9 cellular contexts compared by ENCODE assay signal in genomic region chr17:81926451-81927144, GRCh38. TPM values are rescaled to one million over a fixed set of nuclear protein-coding genes. Genes with fewer than 3 reads are reported as not detected.
DNase-seq lines count a peak whose midpoint lies in the region; ATAC-seq, FAIRE-seq and TF ChIP-seq lines count a peak whose summit lies in the region.
"Had no signal": no experiment of that assay in that cellular context is flagged by ENCODE, and none has a peak within 500 bp of the region (broad histone marks: within the 10 kb centered on the region; RNA-seq: fewer than 3 reads in every experiment).

No MANE protein-coding gene starts in this region.

- H3K9me1 ChIP-seq in keratinocyte (ENCODE audit: control insufficient read depth, extremely low read depth, insufficient read depth, low read length), result no peaks in the 10 kb centered on the region

- FAIRE-seq in keratinocyte (lab: Jason Lieb, UNC), result no peak
- FAIRE-seq: endometrium had no signal

- POLR2A ChIA-PET in CD8-positive, alpha-beta T cell (lab: Charles Lee), result interaction anchor here (0.8 to 2.6 kb wide), 4 partner anchors 9 to 224 kb away, joined by 3 to 10 read pairs (median 4); partner anchors contain the start of genes MCRIP1, MRPL12, PYCR1 and SIRT7

- no peaks in the 10 kb centered on the region for H3K9me3 ChIP-seq in CD8-positive, alpha-beta T cell (ENCODE audit: low read length)
- H3K9me3 ChIP-seq in MM.1S (replicated peaks; ENCODE audit: insufficient read depth, low read length) (no peaks in the 10 kb centered on the region), WERI-Rb-1 (ENCODE audit: severe bottlenecking) (no peaks in the 10 kb centered on the region), keratinocyte (ENCODE audit: control insufficient read depth, low read depth, low read length) (no peaks in the 10 kb centered on the region)

- H3K4me3 ChIP-seq in CD8-positive, alpha-beta T cell (ENCODE audit: low read depth, low read length), result peak overlapping the region; percentile 59
- H3K4me3 ChIP-seq in MM.1S (ENCODE audit: low read length) (peak overlapping the region; percentile 72), WERI-Rb-1 (ENCODE audit: low read depth, low read length) (peak overlapping the region; percentile 70), keratinocyte (ENCODE audit: control insufficient read depth in 2 of 3, extremely low read depth in 1 of 3, insufficient read depth in 2 of 3, low read depth in 1 of 3, low read length in 3 of 3) (peak overlapping the region; percentile 78 to 84 (median 79))

- peaks cover 4% of the 10 kb centered on the region for H3K27me3 Mint-ChIP-seq in CD8-positive, alpha-beta T cell (ENCODE audit: low read depth)

- H3K4me3 Mint-ChIP-seq in CD8-positive, alpha-beta T cell, result peak overlapping the region; percentile 76

- H3K9me3 Mint-ChIP-seq in CD8-positive, alpha-beta T cell, result no peaks in the 10 kb centered on the region

- H3K4me1 ChIP-seq in CD8-positive, alpha-beta T cell (ENCODE audit: insufficient read depth, low read length), result peaks cover 28% of the 10 kb centered on the region
- peaks cover 21% of the 10 kb centered on the region for H3K4me1 ChIP-seq in MM.1S (ENCODE audit: low read length)
- H3K4me1 ChIP-seq in keratinocyte (ENCODE audit: control insufficient read depth, extremely low read depth, insufficient read depth, low read length), result peaks cover 35% of the 10 kb centered on the region

- H4K20me1 ChIP-seq in MM.1S (ENCODE audit: insufficient read depth, low read length) (0 out of 2 replicates have a peak, but pooled peaks cover 3% of the 10 kb centered on the region), keratinocyte (ENCODE audit: control insufficient read depth, extremely low read depth, insufficient read depth, low read length) (peaks cover 5% of the 10 kb centered on the region)

- H3K27ac ChIP-seq in CD8-positive, alpha-beta T cell (ENCODE audit: low read depth, low read length), result no peak overlapping the region
- H3K27ac ChIP-seq in MM.1S (ENCODE audit: low read length) (peak overlapping the region; percentile 56), WERI-Rb-1 (peak overlapping the region; percentile 75), caudate nucleus (ENCODE audit: low read depth, low read length) (peak overlapping the region; percentile 46), keratinocyte (ENCODE audit: control insufficient read depth, insufficient read depth, low read length) (peak overlapping the region; percentile 85)

- intact Hi-C loops in CD8-positive, alpha-beta T cell (cut with DNase I, micrococcal nuclease), result loop anchor here (1.0 to 5.0 kb wide), 4 partner anchors 8 to 66 kb away; partner anchors contain the start of genes ALYREF (in 2 of the 2), ANAPC11 (in 2 of the 2), P4HB (in 2 of the 2) and ARHGDIA (in 1 of the 2)

- no peaks in the 10 kb centered on the region for H3K36me3 ChIP-seq in CD8-positive, alpha-beta T cell (ENCODE audit: insufficient read depth, low read length)
- no peaks in the 10 kb centered on the region for H3K36me3 ChIP-seq in MM.1S (replicated peaks; ENCODE audit: insufficient read depth, low read length)
- H3K36me3 ChIP-seq in WERI-Rb-1, result peaks cover 21% of the 10 kb centered on the region
- peaks cover 6 to 10% of the 10 kb centered on the region in 2 experiments for H3K36me3 ChIP-seq in keratinocyte (ENCODE audit: control insufficient read depth in 2 of 2, extremely low read depth in 1 of 2, insufficient read depth in 2 of 2, low read length in 2 of 2)

- H3K79me2 ChIP-seq in MM.1S (ENCODE audit: low read length) (peaks cover 61% of the 10 kb centered on the region), keratinocyte (ENCODE audit: control insufficient read depth, insufficient read depth, low read length) (peaks cover 52% of the 10 kb centered on the region)

- no peaks in the 10 kb centered on the region for H3K27me3 ChIP-seq in CD8-positive, alpha-beta T cell (ENCODE audit: insufficient read depth, low read length)
- H3K27me3 ChIP-seq in MM.1S (replicated peaks; ENCODE audit: insufficient read depth, low read length), result no peaks in the 10 kb centered on the region
- H3K27me3 ChIP-seq in WERI-Rb-1 (ENCODE audit: insufficient read depth, low read depth, severe bottlenecking), result no peaks in the 10 kb centered on the region
- no peaks in the 10 kb centered on the region for H3K27me3 ChIP-seq in keratinocyte (ENCODE audit: control insufficient read depth, extremely low read depth, insufficient read depth, low read length)

- H2AFZ ChIP-seq in MM.1S (ENCODE audit: low read length), result no peak overlapping the region
- H2AFZ ChIP-seq in keratinocyte (ENCODE audit: control insufficient read depth, low read length), result no peak overlapping the region

- H3K4me2 ChIP-seq in MM.1S (ENCODE audit: low read depth, low read length), result peak overlapping the region; percentile 95
- peak overlapping the region; percentile 84 for H3K4me2 ChIP-seq in keratinocyte (ENCODE audit: control insufficient read depth, extremely low read depth, insufficient read depth, low read depth, low read length)

- H3K36me3 Mint-ChIP-seq in CD8-positive, alpha-beta T cell, result no peaks in the 10 kb centered on the region

- H3F3A ChIP-seq in MM.1S (ENCODE audit: insufficient read depth, low read length), result peaks cover 23% of the 10 kb centered on the region

- peak in 6 of 7 experiments; percentile 17 to 58 (median 52) for DNase-seq in CD8-positive, alpha-beta T cell
- peak; percentile 53 for DNase-seq in MM.1S
- peak; percentile 71 for DNase-seq in WERI-Rb-1
- peak in 25 of 61 donors; percentile 15 to 65 (median 40) for DNase-seq in caudate nucleus (lab: John Stamatoyannopoulos, UW)
- no peak for DNase-seq in keratinocyte (ENCODE audit: low read depth, low spot score)
- peak; percentile 82 for DNase-seq in stimulated activated CD4-positive, alpha-beta T cell treated with anti-CD3 and anti-CD28 coated beads, Interleukin-15, amount 100 ng/mL, for 24 hours

- dilution Hi-C loops in keratinocyte (cut with MboI; ENCODE audit: extremely low pct_ligation_motif_present, low sequenced_read_pairs), result no loop called here

- H3K9ac ChIP-seq in MM.1S (ENCODE audit: low read length), result peak overlapping the region; percentile 74
- peak overlapping the region; percentile 88 for H3K9ac ChIP-seq in keratinocyte (ENCODE audit: control insufficient read depth, extremely low read depth, insufficient read depth, low read length)

- peaks cover 19% of the 10 kb centered on the region for H3K4me1 Mint-ChIP-seq in CD8-positive, alpha-beta T cell (ENCODE audit: low read depth)

- peak overlapping the region; percentile 60 for H3K27ac Mint-ChIP-seq in CD8-positive, alpha-beta T cell

- CTCF ChIA-PET in CD8-positive, alpha-beta T cell (lab: Charles Lee), result interaction anchor here (1.1 to 1.2 kb wide), 2 partner anchors 9 to 28 kb away, joined by 3 to 4 read pairs; partner anchors contain the start of gene SIRT7

- no peaks in the 10 kb centered on the region for H3K9me2 ChIP-seq in MM.1S (replicated peaks; ENCODE audit: insufficient read depth, low read length)

- peak; percentile 31 for ATAC-seq in CD8-positive, alpha-beta T cell
- ATAC-seq in GM21447 (IDR thresholded peaks at IDR 0.05; ENCODE audit: unreplicated experiment), result peak; percentile 18
- no peak for ATAC-seq in GM21786 (IDR thresholded peaks at IDR 0.05; ENCODE audit: unreplicated experiment)

- TF ChIP-seq CTCF in CD8-positive, alpha-beta T cell (IDR thresholded peaks at IDR 0.05), result no peak
- TF ChIP-seq CTCF in MM.1S (IDR thresholded peaks at IDR 0.05; ENCODE audit: low read length), result no peak
- no peak for TF ChIP-seq CTCF in WERI-Rb-1 (IDR thresholded peaks at IDR 0.05; ENCODE audit: low read depth, low read length)
- no peak for TF ChIP-seq CTCF in keratinocyte (optimal IDR thresholded peaks at IDR 0.05 in 1 of 3, IDR thresholded peaks at IDR 0.05 in 1 of 3, conservative IDR thresholded peaks at IDR 0.05 in 1 of 3; ENCODE audit: extremely low read depth in 1 of 3, insufficient read depth in 2 of 3, low read length in 3 of 3)

RNA-seq across cellular contexts. Expression of gene MAFG, which starts 0.9 kb away (rescaled TPM):
- 10 to 100 TPM in 1 of 2 experiments, 1 to 10 TPM in 1; 8.5 to 10.5 TPM for total RNA-seq in CD8-positive, alpha-beta T cell
- polyA plus RNA-seq in keratinocyte, result 8.3 to 12.1 TPM (median 9.4 TPM) in 3 replicates
- 13.3 TPM for polyA plus RNA-seq in keratinocyte (2011; ENCODE audit: low read depth)
- 8.2 and 9.7 TPM in 2 replicates for polyA plus RNA-seq in keratinocyte (2011; cell fraction: cytosol; rRNA removed)
- 43.0 and 46.6 TPM in 2 replicates for polyA plus RNA-seq in keratinocyte (2011; cell fraction: nucleus; rRNA removed)
- 10.2 and 21.0 TPM in 2 replicates for polyA plus RNA-seq in keratinocyte (2012; ENCODE audit: low replicate concordance)
- 6.7 to 18.1 TPM (median 6.7 TPM) in 3 replicates for polyA minus RNA-seq in keratinocyte
- 6.5 TPM for polyA minus RNA-seq in keratinocyte (2011; cell fraction: cytosol; rRNA and poly(A)+ RNA removed)
- 8.4 and 9.5 TPM in 2 replicates for polyA minus RNA-seq in keratinocyte (2011; cell fraction: nucleus; rRNA and poly(A)+ RNA removed)

RNA-seq across cellular contexts. Expression of gene SIRT7, which starts 8.6 kb away (rescaled TPM):
- 10 to 100 TPM; 75.2 to 76.1 TPM for total RNA-seq in CD8-positive, alpha-beta T cell
- 6.9 to 11.9 TPM (median 7.4 TPM) in 3 replicates for polyA plus RNA-seq in keratinocyte
- polyA plus RNA-seq in keratinocyte (2011; ENCODE audit: low read depth), result 18.2 TPM
- 4.3 and 10.1 TPM in 2 replicates for polyA plus RNA-seq in keratinocyte (2011; cell fraction: cytosol; rRNA removed)
- 31.5 and 36.6 TPM in 2 replicates for polyA plus RNA-seq in keratinocyte (2011; cell fraction: nucleus; rRNA removed)
- 16.7 and 29.6 TPM in 2 replicates for polyA plus RNA-seq in keratinocyte (2012; ENCODE audit: low replicate concordance)
- 22.1 to 28.0 TPM (median 25.2 TPM) in 3 replicates for polyA minus RNA-seq in keratinocyte
- 9.4 TPM for polyA minus RNA-seq in keratinocyte (2011; cell fraction: cytosol; rRNA and poly(A)+ RNA removed)
- 20.8 and 28.7 TPM in 2 replicates for polyA minus RNA-seq in keratinocyte (2011; cell fraction: nucleus; rRNA and poly(A)+ RNA removed)

RNA-seq across cellular contexts. Expression of gene PYCR1, which starts 10.5 kb away (rescaled TPM):
- 1 to 10 TPM in 1 of 2 experiments, under 1 TPM in 1; 0.56 to 1.5 TPM for total RNA-seq in CD8-positive, alpha-beta T cell
- polyA plus RNA-seq in keratinocyte, result 22.2 to 27.9 TPM (median 27.9 TPM) in 3 replicates
- 2.4 TPM for polyA plus RNA-seq in keratinocyte (2011; ENCODE audit: low read depth)
- 20.0 and 36.4 TPM in 2 replicates for polyA plus RNA-seq in keratinocyte (2011; cell fraction: cytosol; rRNA removed)
- polyA plus RNA-seq in keratinocyte (2011; cell fraction: nucleus; rRNA removed), result 13.3 and 17.7 TPM in 2 replicates
- polyA plus RNA-seq in keratinocyte (2012; ENCODE audit: low replicate concordance), result 38.8 and 40.1 TPM in 2 replicates
- polyA minus RNA-seq in keratinocyte, result 18.5 to 56.9 TPM (median 24.4 TPM) in 3 replicates
- polyA minus RNA-seq in keratinocyte (2011; cell fraction: cytosol; rRNA and poly(A)+ RNA removed), result 44.1 TPM
- polyA minus RNA-seq in keratinocyte (2011; cell fraction: nucleus; rRNA and poly(A)+ RNA removed), result 9.2 and 11.3 TPM in 2 replicates

RNA-seq across cellular contexts. Expression of gene PCYT2, which starts 15.4 kb away (rescaled TPM):
- 10 to 100 TPM; 18.0 to 18.1 TPM for total RNA-seq in CD8-positive, alpha-beta T cell
- 38.1 to 47.6 TPM (median 45.8 TPM) in 3 replicates for polyA plus RNA-seq in keratinocyte
- polyA plus RNA-seq in keratinocyte (2011; ENCODE audit: low read depth), result 20.0 TPM
- 27.1 and 44.7 TPM in 2 replicates for polyA plus RNA-seq in keratinocyte (2011; cell fraction: cytosol; rRNA removed)
- polyA plus RNA-seq in keratinocyte (2011; cell fraction: nucleus; rRNA removed), result 47.6 and 52.5 TPM in 2 replicates
- polyA plus RNA-seq in keratinocyte (2012; ENCODE audit: low replicate concordance), result 19.5 and 47.4 TPM in 2 replicates
- polyA minus RNA-seq in keratinocyte, result 42.2 to 60.4 TPM (median 44.2 TPM) in 3 replicates
- polyA minus RNA-seq in keratinocyte (2011; cell fraction: cytosol; rRNA and poly(A)+ RNA removed), result 34.7 TPM
- polyA minus RNA-seq in keratinocyte (2011; cell fraction: nucleus; rRNA and poly(A)+ RNA removed), result 29.9 and 33.6 TPM in 2 replicates

RNA-seq across cellular contexts. Expression of gene MYADML2, which starts 20.4 kb away (rescaled TPM):
- not detected for total RNA-seq in CD8-positive, alpha-beta T cell
- not detected in 3 replicates for polyA plus RNA-seq in keratinocyte
- not detected for polyA plus RNA-seq in keratinocyte (2011; ENCODE audit: low read depth)
- not detected in 2 replicates for polyA plus RNA-seq in keratinocyte (2011; cell fraction: cytosol; rRNA removed)
- not detected in 2 replicates for polyA plus RNA-seq in keratinocyte (2011; cell fraction: nucleus; rRNA removed)
- not detected in 2 replicates for polyA plus RNA-seq in keratinocyte (2012; ENCODE audit: low replicate concordance)
- not detected in 3 replicates for polyA minus RNA-seq in keratinocyte
- not detected for polyA minus RNA-seq in keratinocyte (2011; cell fraction: cytosol; rRNA and poly(A)+ RNA removed)
- not detected in 2 replicates for polyA minus RNA-seq in keratinocyte (2011; cell fraction: nucleus; rRNA and poly(A)+ RNA removed)
